Comparison of ENCODE assay signal across 21 cellular contexts in genomic region chr4:2882341-2882740, GRCh38.
"Had no signal": no experiment of that assay in that cellular context is flagged by ENCODE, and none has a peak within 500 bp of the region (broad histone marks: within the 10 kb centered on the region; RNA-seq: fewer than 3 reads in every experiment).

No MANE protein-coding gene starts in this region.

- H3K27ac Mint-ChIP-seq: activated CD4-positive, alpha-beta memory T cell treated with anti-CD3 and anti-CD28 coated beads for 36 hours; activated CD4-positive, alpha-beta T cell treated with anti-CD3 and anti-CD28 coated beads for 36 hours; activated CD8-positive, alpha-beta memory T cell treated with anti-CD3 and anti-CD28 coated beads, Interleukin-2, amount 10 ng/mL, durations not matched to agents 7 days and 5 days; activated T-helper 2 cell treated with anti-CD3 and anti-CD28 coated beads, Interferon-gamma antibody, Interleukin-2, Interleukin-4, amounts not matched to agents 10 μg/mL and 5 μg/mL and 100 μg/mL, durations not matched to agents 14 hours and 24 hours and 36 hours; dendritic cell treated with granulocyte-macrophage colony-stimulating factor and Interleukin-4, amounts not matched to agents 40 ng/mL and 50 ng/mL, for 4 days; stimulated activated naive CD8-positive, alpha-beta T cell treated with anti-CD3 and anti-CD28 coated beads, Interleukin-15, Interleukin-2, amounts not matched to agents 100 ng/mL and 50 ng/mL, for 24 hours had no signal

- H3K9me3 Mint-ChIP-seq: activated CD4-positive, alpha-beta memory T cell treated with anti-CD3 and anti-CD28 coated beads for 36 hours; activated T-helper 2 cell treated with anti-CD3 and anti-CD28 coated beads, Interferon-gamma antibody, Interleukin-2, Interleukin-4, amounts not matched to agents 10 μg/mL and 5 μg/mL and 100 μg/mL, durations not matched to agents 14 hours and 24 hours and 36 hours; central memory CD8-positive, alpha-beta T cell; dendritic cell treated with granulocyte-macrophage colony-stimulating factor and Interleukin-4, amounts not matched to agents 40 ng/mL and 50 ng/mL, for 4 days; endodermal cell; naive B cell; stimulated activated naive CD8-positive, alpha-beta T cell treated with anti-CD3 and anti-CD28 coated beads, Interleukin-15, Interleukin-2, amounts not matched to agents 100 ng/mL and 50 ng/mL, for 24 hours had no signal

- FAIRE-seq: pancreas had no signal

- H3K9me3 ChIP-seq: gastroesophageal sphincter, heart right ventricle, pancreas, sigmoid colon, spleen, upper lobe of right lung had no signal

- H3K4me3 ChIP-seq: gastroesophageal sphincter, heart right ventricle, pancreas, sigmoid colon, spleen, upper lobe of right lung had no signal

- H3K4me3 Mint-ChIP-seq: activated CD4-positive, alpha-beta memory T cell treated with anti-CD3 and anti-CD28 coated beads for 36 hours; activated CD4-positive, alpha-beta T cell treated with anti-CD3 and anti-CD28 coated beads for 36 hours; activated CD8-positive, alpha-beta memory T cell treated with anti-CD3 and anti-CD28 coated beads, Interleukin-2, amount 10 ng/mL, durations not matched to agents 7 days and 5 days; central memory CD8-positive, alpha-beta T cell; dendritic cell treated with granulocyte-macrophage colony-stimulating factor and Interleukin-4, amounts not matched to agents 40 ng/mL and 50 ng/mL, for 4 days; endodermal cell; naive B cell; stimulated activated naive CD8-positive, alpha-beta T cell treated with anti-CD3 and anti-CD28 coated beads, Interleukin-15, Interleukin-2, amounts not matched to agents 100 ng/mL and 50 ng/mL, for 24 hours had no signal

- H3K4me1 ChIP-seq: pancreas, sigmoid colon, upper lobe of right lung had no signal

- DNase-seq: activated CD4-positive, alpha-beta memory T cell treated with anti-CD3 and anti-CD28 coated beads for 36 hours; activated CD4-positive, alpha-beta T cell treated with anti-CD3 and anti-CD28 coated beads for 36 hours; activated CD8-positive, alpha-beta memory T cell treated with anti-CD3 and anti-CD28 coated beads, Interleukin-2, amount 10 ng/mL, durations not matched to agents 7 days and 5 days; activated naive CD4-positive, alpha-beta T cell treated with anti-CD3 and anti-CD28 coated beads, Interleukin-2, amount 50 U/mL, for 16 hours; activated T-cell treated with anti-CD3 and anti-CD28 coated beads, Interleukin-2, amount 50 U/mL, for 1 hour; endodermal cell; heart right ventricle; islet precursor cell; naive B cell; pancreas; sigmoid colon; spleen; T-helper 1 cell; T1000; upper lobe of right lung had no signal

- H3K27me3 ChIP-seq: gastroesophageal sphincter, heart right ventricle, pancreas, sigmoid colon, spleen, upper lobe of right lung had no signal

- ATAC-seq: activated CD4-positive, alpha-beta T cell treated with anti-CD3 and anti-CD28 coated beads for 36 hours; activated CD8-positive, alpha-beta memory T cell treated with anti-CD3 and anti-CD28 coated beads, Interleukin-2, amount 10 ng/mL, durations not matched to agents 7 days and 5 days; gastroesophageal sphincter; heart right ventricle; pancreas; upper lobe of right lung had no signal

- H3K27ac ChIP-seq: gastroesophageal sphincter, heart right ventricle, pancreas, sigmoid colon, upper lobe of right lung, VCaP had no signal

- H3K27me3 Mint-ChIP-seq: activated CD4-positive, alpha-beta memory T cell treated with anti-CD3 and anti-CD28 coated beads for 36 hours; activated CD4-positive, alpha-beta T cell treated with anti-CD3 and anti-CD28 coated beads for 36 hours; activated CD8-positive, alpha-beta memory T cell treated with anti-CD3 and anti-CD28 coated beads, Interleukin-2, amount 10 ng/mL, durations not matched to agents 7 days and 5 days; central memory CD8-positive, alpha-beta T cell; dendritic cell treated with granulocyte-macrophage colony-stimulating factor and Interleukin-4, amounts not matched to agents 40 ng/mL and 50 ng/mL, for 4 days; naive B cell; stimulated activated naive CD8-positive, alpha-beta T cell treated with anti-CD3 and anti-CD28 coated beads, Interleukin-15, Interleukin-2, amounts not matched to agents 100 ng/mL and 50 ng/mL, for 24 hours had no signal
